Comparison of ENCODE assay signal across 1 cellular context in the genomic region with DNA sequence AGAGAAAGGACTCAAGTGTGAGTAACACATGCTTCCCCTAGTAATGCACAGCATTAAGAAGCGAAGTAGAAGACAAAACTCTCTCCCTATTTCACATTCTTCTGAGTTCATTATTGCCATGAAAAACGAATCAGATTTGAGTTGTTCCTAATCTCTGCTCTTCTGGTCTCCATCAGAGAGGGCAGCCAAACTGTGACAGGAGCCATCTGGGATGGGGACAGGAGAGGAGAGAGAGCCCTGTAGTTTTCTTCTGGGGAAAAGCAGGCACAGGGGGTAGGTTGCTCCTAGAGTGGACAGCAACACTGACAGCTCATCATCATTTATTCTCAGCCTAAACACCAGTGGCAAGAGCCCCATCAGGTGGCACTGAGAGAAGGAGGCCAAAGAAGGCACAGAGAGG.
TF ChIP-seq lines count a peak whose summit lies in the region.

No MANE protein-coding gene starts in this region.

TF ChIP-seq in SK-N-SH, 30 proteins besides CTCF, POLR2A, EP300 and RAD21 (continued from another document):
- TF ChIP-seq, protein P1, sequence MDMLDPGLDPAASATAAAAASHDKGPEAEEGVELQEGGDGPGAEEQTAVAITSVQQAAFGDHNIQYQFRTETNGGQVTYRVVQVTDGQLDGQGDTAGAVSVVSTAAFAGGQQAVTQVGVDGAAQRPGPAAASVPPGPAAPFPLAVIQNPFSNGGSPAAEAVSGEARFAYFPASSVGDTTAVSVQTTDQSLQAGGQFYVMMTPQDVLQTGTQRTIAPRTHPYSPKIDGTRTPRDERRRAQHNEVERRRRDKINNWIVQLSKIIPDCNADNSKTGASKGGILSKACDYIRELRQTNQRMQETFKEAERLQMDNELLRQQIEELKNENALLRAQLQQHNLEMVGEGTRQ (IDR thresholded peaks at IDR 0.05; ENCODE audit: borderline replicate concordance, low read depth, low read length) = no peak
- TF ChIP-seq SMC3 (IDR thresholded peaks at IDR 0.05; ENCODE audit: low read depth, low read length) = no peak
- no peak for TF ChIP-seq RCOR1 (IDR thresholded peaks at IDR 0.05; ENCODE audit: low read length)
- TF ChIP-seq FOXM1 (IDR thresholded peaks at IDR 0.05; ENCODE audit: low read depth) = no peak
- TF ChIP-seq, protein P2, sequence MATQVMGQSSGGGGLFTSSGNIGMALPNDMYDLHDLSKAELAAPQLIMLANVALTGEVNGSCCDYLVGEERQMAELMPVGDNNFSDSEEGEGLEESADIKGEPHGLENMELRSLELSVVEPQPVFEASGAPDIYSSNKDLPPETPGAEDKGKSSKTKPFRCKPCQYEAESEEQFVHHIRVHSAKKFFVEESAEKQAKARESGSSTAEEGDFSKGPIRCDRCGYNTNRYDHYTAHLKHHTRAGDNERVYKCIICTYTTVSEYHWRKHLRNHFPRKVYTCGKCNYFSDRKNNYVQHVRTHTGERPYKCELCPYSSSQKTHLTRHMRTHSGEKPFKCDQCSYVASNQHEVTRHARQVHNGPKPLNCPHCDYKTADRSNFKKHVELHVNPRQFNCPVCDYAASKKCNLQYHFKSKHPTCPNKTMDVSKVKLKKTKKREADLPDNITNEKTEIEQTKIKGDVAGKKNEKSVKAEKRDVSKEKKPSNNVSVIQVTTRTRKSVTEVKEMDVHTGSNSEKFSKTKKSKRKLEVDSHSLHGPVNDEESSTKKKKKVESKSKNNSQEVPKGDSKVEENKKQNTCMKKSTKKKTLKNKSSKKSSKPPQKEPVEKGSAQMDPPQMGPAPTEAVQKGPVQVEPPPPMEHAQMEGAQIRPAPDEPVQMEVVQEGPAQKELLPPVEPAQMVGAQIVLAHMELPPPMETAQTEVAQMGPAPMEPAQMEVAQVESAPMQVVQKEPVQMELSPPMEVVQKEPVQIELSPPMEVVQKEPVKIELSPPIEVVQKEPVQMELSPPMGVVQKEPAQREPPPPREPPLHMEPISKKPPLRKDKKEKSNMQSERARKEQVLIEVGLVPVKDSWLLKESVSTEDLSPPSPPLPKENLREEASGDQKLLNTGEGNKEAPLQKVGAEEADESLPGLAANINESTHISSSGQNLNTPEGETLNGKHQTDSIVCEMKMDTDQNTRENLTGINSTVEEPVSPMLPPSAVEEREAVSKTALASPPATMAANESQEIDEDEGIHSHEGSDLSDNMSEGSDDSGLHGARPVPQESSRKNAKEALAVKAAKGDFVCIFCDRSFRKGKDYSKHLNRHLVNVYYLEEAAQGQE (IDR thresholded peaks at IDR 0.05; ENCODE audit: low read depth, low read length) = no peak
- no peak for TF ChIP-seq TAF1 (IDR thresholded peaks at IDR 0.05; ENCODE audit: borderline replicate concordance, low read depth, low read length)
- no peak for TF ChIP-seq GATA2 (CRISPR knock-in tag; IDR thresholded peaks at IDR 0.05)
- no peak for TF ChIP-seq NFIC (IDR thresholded peaks at IDR 0.05; ENCODE audit: borderline replicate concordance)
- no peak for TF ChIP-seq FOSL2 (IDR thresholded peaks at IDR 0.05; ENCODE audit: borderline replicate concordance, low read depth)
- no peak for TF ChIP-seq NRF1 (IDR thresholded peaks at IDR 0.05; ENCODE audit: low read depth, low read length)
